22 cellular contexts compared by ENCODE assay signal in the genomic region with DNA sequence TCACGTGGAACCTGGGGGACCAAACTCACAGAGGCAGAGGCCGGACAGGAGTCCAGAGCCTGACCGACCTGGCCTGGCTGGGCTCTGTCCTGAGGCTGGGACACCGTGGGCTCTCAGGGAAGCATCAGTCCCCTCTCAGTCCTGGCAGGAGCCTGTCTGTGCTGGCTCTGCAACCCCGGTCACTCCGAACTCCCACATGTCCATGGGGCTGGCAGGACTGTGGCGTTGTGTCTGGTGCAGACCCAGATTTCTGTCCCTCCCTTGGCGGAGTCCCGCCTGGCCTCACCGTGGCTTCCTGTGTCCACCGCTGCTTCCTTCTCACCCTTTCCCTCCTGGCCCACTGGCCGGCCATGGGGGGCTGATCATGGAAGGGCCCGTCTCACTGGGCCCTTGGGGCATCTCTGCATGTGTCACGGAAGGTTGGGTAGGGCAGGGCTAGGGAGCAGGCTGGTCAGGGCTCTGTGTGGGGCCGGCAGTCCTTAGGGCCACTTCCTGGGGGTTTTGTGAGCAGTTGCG.
DNase-seq lines count a peak whose midpoint lies in the region; ATAC-seq, FAIRE-seq and TF ChIP-seq lines count a peak whose summit lies in the region.
"Had no signal": no experiment of that assay in that cellular context is flagged by ENCODE, and none has a peak within 500 bp of the region (broad histone marks: within the 10 kb centered on the region; RNA-seq: fewer than 3 reads in every experiment).

No MANE protein-coding gene starts in this region.

- H4K8ac ChIP-seq in H1 (ENCODE audit: extremely low read depth, insufficient read depth, low read length): peak overlapping the region; percentile 65; the same call in 1 of the 2 replicates

- FAIRE-seq in H1 (lab: Jason Lieb, UNC) (no peak), D721Med (lab: Jason Lieb, UNC) (no peak)
- FAIRE-seq: endothelial cell of umbilical vein, RCC 7860 had no signal

- no peak overlapping the region for H2BK15ac ChIP-seq in H1 (ENCODE audit: low read length)

- no peak overlapping the region for H3K23ac ChIP-seq in H1 (ENCODE audit: insufficient read length)

- POLR2A ChIA-PET in H1 (lab: Charles Lee; ENCODE audit: partially characterized antibody): interaction anchor here (0.6 kb wide), 1 partner anchor 162 kb away, joined by 3 read pairs; no protein-coding TSS in a partner anchor

- H3K4me2 ChIP-seq in H1 (ENCODE audit: insufficient read depth in 1 of 2, low read depth in 2 of 2, low read length in 2 of 2): no peak overlapping the region

- H3K27me3 ChIP-seq in CD4-positive, CD25-positive, alpha-beta regulatory T cell (ENCODE audit: control insufficient read depth, insufficient read depth, low read length): no peaks in the 10 kb centered on the region
- no peaks in the 10 kb centered on the region for H3K27me3 ChIP-seq in H1 (replicated peaks in 1 of 4; ENCODE audit: control insufficient read depth in 3 of 4, extremely low read depth in 1 of 4, insufficient read depth in 3 of 4, low read length in 3 of 4)
- no peaks in the 10 kb centered on the region for H3K27me3 ChIP-seq in psoas muscle (ENCODE audit: insufficient read depth in 3 of 3, low read length in 2 of 3)
- H3K27me3 ChIP-seq: ascending aorta, ovary, uterus had no signal

- peak overlapping the region in 2 of 4 donors; percentile 38 for H3K4me3 Mint-ChIP-seq in CD4-positive, CD25-positive, alpha-beta regulatory T cell
- H3K4me3 Mint-ChIP-seq: activated CD4-positive, alpha-beta T cell treated with anti-CD3 and anti-CD28 coated beads, Interleukin-2, amount 10 ng/mL, durations not matched to agents 24 days and 14 days; activated naive CD4-positive, alpha-beta T cell treated with anti-CD3 and anti-CD28 coated beads for 36 hours had no signal

- H2BK12ac ChIP-seq in H1 (ENCODE audit: low read depth, low read length): no peak overlapping the region

- no peak overlapping the region for H4K91ac ChIP-seq in H1 (replicated peaks; ENCODE audit: insufficient read length, low read length)

- H3K14ac ChIP-seq in H1 (ENCODE audit: insufficient read length): no peak overlapping the region

- no peaks in the 10 kb centered on the region for H3K36me3 ChIP-seq in CD4-positive, CD25-positive, alpha-beta regulatory T cell (ENCODE audit: control insufficient read depth, insufficient read depth, low read length)
- H3K36me3 ChIP-seq in H1 (ENCODE audit: control insufficient read depth in 2 of 4, insufficient read depth in 4 of 4, low read length in 3 of 4) (no peaks in the 10 kb centered on the region), psoas muscle (ENCODE audit: insufficient read depth in 1 of 2, low read depth in 1 of 2) (no peaks in the 10 kb centered on the region)
- H3K36me3 ChIP-seq: ascending aorta, ovary, uterus had no signal

- no peak overlapping the region for H3K18ac ChIP-seq in H1 (ENCODE audit: extremely low read depth, low read length)

- no peaks in the 10 kb centered on the region for H3K27me3 Mint-ChIP-seq in CD4-positive, CD25-positive, alpha-beta regulatory T cell

- no peak overlapping the region for H2BK120ac ChIP-seq in H1 (replicated peaks; ENCODE audit: low read depth, low read length)

- peaks cover 0 to 7% of the 10 kb centered on the region in 2 experiments for H3K9me3 ChIP-seq in CD4-positive, CD25-positive, alpha-beta regulatory T cell (ENCODE audit: control insufficient read depth in 2 of 2, low read length in 2 of 2)
- H3K9me3 ChIP-seq in H1 (ENCODE audit: insufficient read depth in 2 of 2, low read depth in 1 of 2, low read length in 1 of 2): peaks cover 10 to 11% of the 10 kb centered on the region in 2 experiments
- no peaks in the 10 kb centered on the region for H3K9me3 ChIP-seq in psoas muscle
- H3K9me3 ChIP-seq: ascending aorta, ovary, uterus had no signal

- no peak for TF ChIP-seq EP300 in H1 (IDR thresholded peaks at IDR 0.05; ENCODE audit: borderline replicate concordance in 1 of 2, low read depth in 2 of 2, low read length in 2 of 2)

- no peak for TF ChIP-seq RAD21 in H1 (IDR thresholded peaks at IDR 0.05 in 1 of 2, conservative IDR thresholded peaks at IDR 0.05 in 1 of 2; ENCODE audit: low read depth in 2 of 2, low read length in 2 of 2)

- DNase-seq in CD4-positive, CD25-positive, alpha-beta regulatory T cell: no peak
- DNase-seq in GM12865 (ENCODE audit: low read depth) (no peak), H1 (ENCODE audit: low read depth in 1 of 2, low spot score in 2 of 2) (no peak), psoas muscle (no peak), RPMI8226 (no peak), D721Med (ENCODE audit: insufficient read length, low spot score) (no peak), hepatic stellate cell (ENCODE audit: low spot score) (no peak)
- DNase-seq: activated CD4-positive, alpha-beta T cell treated with anti-CD3 and anti-CD28 coated beads, Interleukin-2, amount 10 ng/mL, durations not matched to agents 24 days and 14 days; activated naive CD4-positive, alpha-beta T cell treated with anti-CD3 and anti-CD28 coated beads for 36 hours; activated T-cell treated with anti-CD3 and anti-CD28 coated beads for 4 hours; AML-193; DMS153; foreskin fibroblast; left cardiac atrium; NCI-H1417; NCI-H2171; NCI-H82; ovary; uterus had no signal

- TF ChIP-seq POLR2A in H1 (IDR thresholded peaks at IDR 0.05; ENCODE audit: control extremely low read depth in 1 of 2, low read depth in 2 of 2, low read length in 2 of 2): no peak

- peaks cover 3% of the 10 kb centered on the region; the same call in 1 of the 2 replicates for H3K23me2 ChIP-seq in H1 (ENCODE audit: low read depth, low read length)

- H3K27ac ChIP-seq in CD4-positive, CD25-positive, alpha-beta regulatory T cell (ENCODE audit: insufficient read depth, low read length, poor library complexity, severe bottlenecking): peak overlapping the region; percentile 98
- H3K27ac ChIP-seq in H1 (ENCODE audit: low read depth, low read length): no peak overlapping the region
- peak overlapping the region; percentile 60 for H3K27ac ChIP-seq in psoas muscle
- H3K27ac ChIP-seq: ovary, uterus had no signal

- peaks cover 77% of the 10 kb centered on the region for H3K4me1 ChIP-seq in CD4-positive, CD25-positive, alpha-beta regulatory T cell (ENCODE audit: control insufficient read depth, insufficient read depth, low read length, poor library complexity, severe bottlenecking)
- peaks cover 0 to 4% (median 1%) of the 10 kb centered on the region in 4 experiments; a peak in 2 of 7 replicates for H3K4me1 ChIP-seq in H1 (replicated peaks in 1 of 4; ENCODE audit: control insufficient read depth in 3 of 4, insufficient read depth in 4 of 4, low read length in 3 of 4)
- H3K4me1 ChIP-seq in psoas muscle: peaks cover 79% of the 10 kb centered on the region

- H2AK5ac ChIP-seq in H1 (ENCODE audit: low read depth, low read length): peak overlapping the region; percentile 28; the same call in 1 of the 2 replicates

- WGBS in H1 (ENCODE audit: extremely low coverage in 1 of 2, insufficient coverage in 1 of 2, insufficient read length in 1 of 2, insufficient replicate concordance in 2 of 2, low coverage in 1 of 2, low lambda C conversion rate in 2 of 2, missing lambda C conversion rate in 1 of 2), 2 experiments: 88% methylated on average over 14 of the region's 16 CpGs; no CpG with 5 or more reads in 1 of the 2 experiments
- WGBS in psoas muscle, 3 donors: 24 to 44% (median 30%) methylated on average over 12 to 16 of the region's 16 CpGs

- H3K4me1 Mint-ChIP-seq in CD4-positive, CD25-positive, alpha-beta regulatory T cell: peaks cover 0 to 73% (median 33%) of the 10 kb centered on the region in 4 donors

- peaks cover 0 to 10% of the 10 kb centered on the region in 2 experiments for H4K20me1 ChIP-seq in H1 (replicated peaks in 1 of 2; ENCODE audit: control insufficient read depth in 1 of 2, insufficient read depth in 2 of 2, low read length in 2 of 2)

- H3K4ac ChIP-seq in H1 (replicated peaks; ENCODE audit: insufficient read length, low read depth, low read length): no peak overlapping the region

- H3K27ac Mint-ChIP-seq in CD4-positive, CD25-positive, alpha-beta regulatory T cell: peak overlapping the region in 2 of 3 donors; percentile 14 to 81
- H3K27ac Mint-ChIP-seq: activated CD4-positive, alpha-beta T cell treated with anti-CD3 and anti-CD28 coated beads, Interleukin-2, amount 10 ng/mL, durations not matched to agents 24 days and 14 days; activated naive CD4-positive, alpha-beta T cell treated with anti-CD3 and anti-CD28 coated beads for 36 hours had no signal

- intact Hi-C loops in psoas muscle (cut with DNase I): no loop called here

- no peak overlapping the region for H3K4me3 ChIP-seq in CD4-positive, CD25-positive, alpha-beta regulatory T cell (ENCODE audit: low read depth, low read length)
- H3K4me3 ChIP-seq in GM12865 (ENCODE audit: low read depth, low read length) (peak overlapping the region; percentile 48), H1 (ENCODE audit: extremely low read depth in 1 of 4, insufficient read depth in 2 of 4, low read depth in 3 of 4, low read length in 4 of 4) (no peak overlapping the region), psoas muscle (peak overlapping the region; percentile 9)
- H3K4me3 ChIP-seq: ascending aorta, ovary, uterus had no signal

- ATAC-seq in CD4-positive, CD25-positive, alpha-beta regulatory T cell (ENCODE audit: low read depth in 2 of 2): no peak
- peak; percentile 19 to 62 (median 51) for ATAC-seq in psoas muscle

- H2AFZ ChIP-seq in H1 (ENCODE audit: low read length): no peak overlapping the region

- peaks cover 0 to 6% (median 2%) of the 10 kb centered on the region in 7 donors for H3K9me3 Mint-ChIP-seq in CD4-positive, CD25-positive, alpha-beta regulatory T cell

- TF ChIP-seq CTCF in GM12865 (IDR thresholded peaks at IDR 0.05; ENCODE audit: insufficient read depth, low read depth, low read length, missing control alignments) (no peak), H1 (IDR thresholded peaks at IDR 0.05; ENCODE audit: control extremely low read depth in 1 of 3, insufficient read depth in 1 of 3, low read depth in 1 of 3, low read length in 3 of 3) (no peak), psoas muscle (IDR thresholded peaks at IDR 0.05) (no peak), D721Med (IDR thresholded peaks at IDR 0.05; ENCODE audit: insufficient read depth, missing control alignments) (no peak)

- H3K79me2 ChIP-seq in H1 (ENCODE audit: control insufficient read depth in 1 of 2, insufficient read depth in 2 of 2, low read length in 2 of 2): peaks cover 0 to 45% of the 10 kb centered on the region in 2 experiments; a peak in 2 of 4 replicates

- H2BK20ac ChIP-seq in H1 (ENCODE audit: low read length): no peak overlapping the region

- peak overlapping the region; percentile 9; the same call in 1 of the 2 replicates for H2BK5ac ChIP-seq in H1 (ENCODE audit: low read depth, low read length)

- CTCF ChIA-PET in H1 (lab: Charles Lee; ENCODE audit: partially characterized antibody): interaction anchor here (1.0 kb wide), 1 partner anchor 47 kb away, joined by 3 read pairs; no protein-coding TSS in a partner anchor

- H3K9ac ChIP-seq in H1 (replicated peaks in 1 of 4; ENCODE audit: extremely low read depth in 1 of 4, low read depth in 3 of 4, low read length in 3 of 4): no peak overlapping the region

- no peak overlapping the region for H3K56ac ChIP-seq in H1 (replicated peaks; ENCODE audit: insufficient read length, low read depth, low read length)

- no peaks in the 10 kb centered on the region for H3K36me3 Mint-ChIP-seq in CD4-positive, CD25-positive, alpha-beta regulatory T cell

- peaks cover 8% of the 10 kb centered on the region for H3K79me1 ChIP-seq in H1 (ENCODE audit: low read depth, low read length)

- no peak overlapping the region for H4K5ac ChIP-seq in H1 (ENCODE audit: insufficient read length, low read depth, low read length)

Comparison
In these comparisons a context has a peak if more than half of its experiments do, and no peak if none do; other contexts are left out.
1. ATAC-seq: peak in psoas muscle (4 of 4); none in CD4-positive, CD25-positive, alpha-beta regulatory T cell (0 of 2).
2. H3K4me3 ChIP-seq: peak in GM12865 (single experiment) and psoas muscle (single experiment); none in CD4-positive, CD25-positive, alpha-beta regulatory T cell (single experiment) and H1 (0 of 4).